ENCODE assay signal across 20 cellular contexts in genomic region chr2:205688417-205689200, GRCh38. TPM values are rescaled to one million over a fixed set of nuclear protein-coding genes. Genes with fewer than 3 reads are reported as not detected.
DNase-seq lines count a peak whose midpoint lies in the region; ATAC-seq and TF ChIP-seq lines count a peak whose summit lies in the region.
"Had no signal": no experiment of that assay in that cellular context is flagged by ENCODE, and none has a peak within 500 bp of the region (broad histone marks: within the 10 kb centered on the region; RNA-seq: fewer than 3 reads in every experiment).

No MANE protein-coding gene starts in this region.

- H3K4me2 ChIP-seq in hepatocyte: peak overlapping the region; percentile 98
- H3K4me2 ChIP-seq: KMS-11 had no signal

- H3K9me3 ChIP-seq in hepatocyte (ENCODE audit: low read depth) (no peaks in the 10 kb centered on the region), sigmoid colon (no peaks in the 10 kb centered on the region)
- H3K9me3 ChIP-seq: neutrophil had no signal

- H3K9me3 Mint-ChIP-seq in activated T-helper 2 cell treated with anti-CD3 and anti-CD28 coated beads, Interferon-gamma antibody, Interleukin-2, Interleukin-4, amounts not matched to agents 10 μg/mL and 5 μg/mL and 100 μg/mL, durations not matched to agents 14 hours and 24 hours and 36 hours: no peaks in the 10 kb centered on the region
- H3K9me3 Mint-ChIP-seq: activated naive CD4-positive, alpha-beta T cell treated with anti-CD3 and anti-CD28 coated beads for 36 hours; memory B cell; stimulated activated memory B cell treated with anti-CD40 and anti-IgM and Interleukin-4, amounts not matched to agents 10 μg/mL and 1 μg/mL and 100 μg/mL, for 72 hours had no signal

- peaks cover 11% of the 10 kb centered on the region for H3K4me1 Mint-ChIP-seq in activated T-helper 2 cell treated with anti-CD3 and anti-CD28 coated beads, Interferon-gamma antibody, Interleukin-2, Interleukin-4, amounts not matched to agents 10 μg/mL and 5 μg/mL and 100 μg/mL, durations not matched to agents 14 hours and 24 hours and 36 hours (ENCODE audit: low read depth)

- H3K27ac ChIP-seq in hepatocyte: no peak overlapping the region
- peak overlapping the region; percentile 94 to 99 (median 96) for H3K27ac ChIP-seq in sigmoid colon
- H3K27ac ChIP-seq: brain microvascular endothelial cell, KMS-11, neutrophil had no signal

- H3K4me3 Mint-ChIP-seq in activated T-helper 2 cell treated with anti-CD3 and anti-CD28 coated beads, Interferon-gamma antibody, Interleukin-2, Interleukin-4, amounts not matched to agents 10 μg/mL and 5 μg/mL and 100 μg/mL, durations not matched to agents 14 hours and 24 hours and 36 hours (ENCODE audit: low read depth): no peak overlapping the region
- H3K4me3 Mint-ChIP-seq: activated naive CD4-positive, alpha-beta T cell treated with anti-CD3 and anti-CD28 coated beads for 36 hours; memory B cell; stimulated activated memory B cell treated with anti-CD40 and anti-IgM and Interleukin-4, amounts not matched to agents 10 μg/mL and 1 μg/mL and 100 μg/mL, for 72 hours had no signal

- TF ChIP-seq EP300 in sigmoid colon (IDR thresholded peaks at IDR 0.05): no peak

- H3K9me2 ChIP-seq in hepatocyte (replicated peaks; ENCODE audit: insufficient read depth): no peaks in the 10 kb centered on the region

- H3K4me3 ChIP-seq in hepatocyte: no peak overlapping the region
- peak overlapping the region; percentile 2 to 99 (median 90) for H3K4me3 ChIP-seq in sigmoid colon

- H3K36me3 Mint-ChIP-seq in activated T-helper 2 cell treated with anti-CD3 and anti-CD28 coated beads, Interferon-gamma antibody, Interleukin-2, Interleukin-4, amounts not matched to agents 10 μg/mL and 5 μg/mL and 100 μg/mL, durations not matched to agents 14 hours and 24 hours and 36 hours (ENCODE audit: low read depth): peaks cover 30% of the 10 kb centered on the region
- H3K36me3 Mint-ChIP-seq: memory B cell; stimulated activated memory B cell treated with anti-CD40 and anti-IgM and Interleukin-4, amounts not matched to agents 10 μg/mL and 1 μg/mL and 100 μg/mL, for 72 hours had no signal

- H3K36me3 ChIP-seq in hepatocyte (replicated peaks; ENCODE audit: insufficient read depth, low read depth) (no peaks in the 10 kb centered on the region), sigmoid colon (peaks cover 0 to 13% (median 0%) of the 10 kb centered on the region in 4 donors)
- H3K36me3 ChIP-seq: brain microvascular endothelial cell, neutrophil had no signal

- peaks cover 20% of the 10 kb centered on the region for H3K4me1 ChIP-seq in hepatocyte (ENCODE audit: insufficient read depth)
- peaks cover 0 to 69% (median 65%) of the 10 kb centered on the region in 4 donors for H3K4me1 ChIP-seq in sigmoid colon

- TF ChIP-seq CTCF in hepatocyte (IDR thresholded peaks at IDR 0.05; ENCODE audit: poor library complexity) (no peak), sigmoid colon (IDR thresholded peaks at IDR 0.05) (no peak)

- intact Hi-C loops in sigmoid colon (cut with DNase I): loop anchor here (2.0 to 10.0 kb wide), 3 partner anchors 44 to 1144 kb away; partner anchors contain the start of gene PARD3B
- intact Hi-C loops in activated T-helper 2 cell treated with anti-CD3 and anti-CD28 coated beads, Interferon-gamma antibody, Interleukin-2, Interleukin-4, amounts not matched to agents 10 μg/mL and 5 μg/mL and 100 μg/mL, durations not matched to agents 14 hours and 24 hours and 36 hours (cut with micrococcal nuclease): loop anchor here (10.0 kb wide), 3 partner anchors 614 to 1584 kb away; no protein-coding TSS in a partner anchor

- WGBS in hepatocyte (ENCODE audit: low lambda C conversion rate, missing lambda C conversion rate): 79% methylated on average over 4 of the region's 4 CpGs
- 68 to 72% methylated on average over 4 of the region's 4 CpGs for WGBS in sigmoid colon, 2 donors

- no peak for ATAC-seq in GM21786 (IDR thresholded peaks at IDR 0.05; ENCODE audit: unreplicated experiment)
- ATAC-seq: stimulated activated memory B cell treated with anti-CD40 and anti-IgM and Interleukin-4, amounts not matched to agents 10 μg/mL and 1 μg/mL and 100 μg/mL, for 72 hours had no signal

- peaks cover 31% of the 10 kb centered on the region for H3K27me3 Mint-ChIP-seq in activated T-helper 2 cell treated with anti-CD3 and anti-CD28 coated beads, Interferon-gamma antibody, Interleukin-2, Interleukin-4, amounts not matched to agents 10 μg/mL and 5 μg/mL and 100 μg/mL, durations not matched to agents 14 hours and 24 hours and 36 hours (ENCODE audit: low read depth)

- H4K20me1 ChIP-seq in hepatocyte (ENCODE audit: insufficient read depth, poor library complexity, severe bottlenecking): peaks cover 2% of the 10 kb centered on the region

- H3K79me2 ChIP-seq in hepatocyte: peaks cover 86% of the 10 kb centered on the region

- peak; percentile 18 for DNase-seq in COLO668 (lab: John Stamatoyannopoulos, UW; ENCODE audit: unreplicated experiment)
- DNase-seq in amniotic epithelial cell (ENCODE audit: low read depth): peak; percentile 68
- no peak for DNase-seq in hepatocyte (ENCODE audit: low spot score)
- DNase-seq in sigmoid colon: peak; percentile 75
- no peak for DNase-seq in NCI-H1048 (lab: John Stamatoyannopoulos, UW)
- no peak for DNase-seq in activated T-helper 2 cell treated with anti-CD3 and anti-CD28 coated beads, Interferon-gamma antibody, Interleukin-2, Interleukin-4, amounts not matched to agents 10 μg/mL and 5 μg/mL and 100 μg/mL, durations not matched to agents 14 hours and 24 hours and 36 hours (ENCODE audit: low spot score)
- no peak for DNase-seq in activated CD4-positive, CD25-positive, alpha-beta regulatory T cell (lab: John Stamatoyannopoulos, UW)
- DNase-seq: activated CD4-positive, CD25-positive, alpha-beta regulatory T cell treated with anti-CD3 and anti-CD28 coated beads, Interleukin-2, amount 50 U/mL, for 72 hours; activated naive CD4-positive, alpha-beta T cell treated with anti-CD3 and anti-CD28 coated beads for 36 hours; brain microvascular endothelial cell; Calu3; effector memory CD4-positive, alpha-beta T cell; NCI-H1105 treated with DMSO at 0.1 percent for 48 hours; NCI-H2171 treated with DMSO at 0.1 percent for 48 hours; T-helper 2 cell had no signal

- no peak overlapping the region for H3K27ac Mint-ChIP-seq in activated T-helper 2 cell treated with anti-CD3 and anti-CD28 coated beads, Interferon-gamma antibody, Interleukin-2, Interleukin-4, amounts not matched to agents 10 μg/mL and 5 μg/mL and 100 μg/mL, durations not matched to agents 14 hours and 24 hours and 36 hours
- H3K27ac Mint-ChIP-seq: activated naive CD4-positive, alpha-beta T cell treated with anti-CD3 and anti-CD28 coated beads for 36 hours; memory B cell; stimulated activated memory B cell treated with anti-CD40 and anti-IgM and Interleukin-4, amounts not matched to agents 10 μg/mL and 1 μg/mL and 100 μg/mL, for 72 hours had no signal

- TF ChIP-seq POLR2A in sigmoid colon (IDR thresholded peaks at IDR 0.05): no peak

- H3K27me3 ChIP-seq in hepatocyte: no peaks in the 10 kb centered on the region
- H3K27me3 ChIP-seq in sigmoid colon: no peaks in the 10 kb centered on the region
- H3K27me3 ChIP-seq: brain microvascular endothelial cell had no signal

- no peak overlapping the region for H2AFZ ChIP-seq in hepatocyte

RNA-seq across cellular contexts. Expression of gene NRP2, which starts 6.3 kb away (rescaled TPM):
- total RNA-seq in hepatocyte (60.2 and 79.2 TPM in 2 replicates), sigmoid colon (100 to 1,000 TPM; 207 to 348 (median 237) TPM)
- polyA plus RNA-seq in hepatocyte (61.0 and 74.6 TPM in 2 replicates), sigmoid colon (10 to 100 TPM in 1 of 3 donors, 1 to 10 TPM in 2; 2.5 to 13.6 (median 7.8) TPM)
- total RNA-seq in activated T-helper 2 cell treated with anti-CD3 and anti-CD28 coated beads, Interferon-gamma antibody, Interleukin-2, Interleukin-4, amounts not matched to agents 10 μg/mL and 5 μg/mL and 100 μg/mL, durations not matched to agents 14 hours and 24 hours and 36 hours: 59.9 and 61.7 TPM in 2 replicates

Comparison
In these comparisons a context has a peak if more than half of its experiments do, and no peak if none do; other contexts are left out.
1. DNase-seq: peak in COLO668 (single experiment), amniotic epithelial cell (single experiment) and sigmoid colon (single experiment); none in hepatocyte (single experiment), NCI-H1048 (single experiment), activated T-helper 2 cell treated with anti-CD3 and anti-CD28 coated beads, Interferon-gamma antibody, Interleukin-2, Interleukin-4, amounts not matched to agents 10 μg/mL and 5 μg/mL and 100 μg/mL, durations not matched to agents 14 hours and 24 hours and 36 hours (single experiment) and activated CD4-positive, CD25-positive, alpha-beta regulatory T cell (0 of 4).